Comparison of ENCODE assay signal across 33 cellular contexts in the genomic region with DNA sequence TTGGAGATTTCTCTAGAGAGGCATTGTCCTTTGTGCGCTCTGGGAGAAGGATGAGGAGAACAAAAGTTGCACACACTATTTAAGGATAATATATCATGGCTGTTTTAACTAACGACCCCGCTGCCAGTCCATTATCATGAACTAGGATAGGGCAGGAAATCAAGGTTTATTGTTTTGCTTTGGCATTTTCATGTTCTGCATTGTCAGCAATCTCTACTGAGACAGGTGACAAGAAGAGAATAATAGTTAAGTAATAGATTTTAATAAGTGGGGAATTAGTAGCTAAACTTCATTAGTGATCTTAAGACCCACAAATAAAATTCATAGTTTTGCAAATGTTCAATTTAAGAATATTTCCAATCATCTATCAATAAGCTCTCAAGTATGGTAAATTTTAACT. TPM values are rescaled to one million over a fixed set of nuclear protein-coding genes. Genes with fewer than 3 reads are reported as not detected.
"Had no signal": no experiment of that assay in that cellular context is flagged by ENCODE, and none has a peak within 500 bp of the region (broad histone marks: within the 10 kb centered on the region; RNA-seq: fewer than 3 reads in every experiment).

No MANE protein-coding gene starts in this region.

- H3K4me2 ChIP-seq: smooth muscle cell had no signal

- H3K27me3 ChIP-seq: neutrophil, ovary, spleen, stomach, thyroid gland, tibial nerve, upper lobe of left lung, vagina had no signal

- DNase-seq: naive thymus-derived CD8-positive, alpha-beta T cell; nephron progenitor cell; nucleus accumbens; ovary; psoas muscle; right cardiac atrium; spleen; stimulated activated CD4-positive, alpha-beta T cell treated with anti-CD3 and anti-CD28 coated beads, Interleukin-12 subunit alpha, Interleukin-12 subunit beta, amount 100 ng/mL, for 4 hours; stimulated activated CD4-positive, alpha-beta T cell treated with anti-CD3 and anti-CD28 coated beads, Interleukin-1b, Interleukin-23, amount 100 ng/mL, for 48 hours; stimulated activated CD4-positive, alpha-beta T cell treated with anti-CD3 and anti-CD28 coated beads, Interleukin-4, amount 100 ng/mL, for 1 hour; stimulated activated CD4-positive, alpha-beta T cell treated with anti-CD3 and anti-CD28 coated beads, Interleukin-4, amount 100 ng/mL, for 4 hours; stimulated activated CD8-positive, alpha-beta memory T cell treated with anti-CD3 and anti-CD28 coated beads, Interleukin-4, amount 100 ng/mL, for 48 hours; stimulated activated naive CD4-positive, alpha-beta T cell; stomach; thyroid gland; trophoblast cell had no signal

- H3K9ac ChIP-seq: parathyroid adenoma had no signal

- H3K36me3 ChIP-seq: neutrophil, ovary, spleen, stomach, thoracic aorta, thyroid gland, tibial nerve, upper lobe of left lung, vagina had no signal

- H3K4me1 ChIP-seq: parathyroid adenoma, psoas muscle, thyroid gland, upper lobe of left lung, vagina had no signal

- H2AFZ ChIP-seq: parathyroid adenoma had no signal

- H3K9me3 ChIP-seq: neutrophil, ovary, psoas muscle, spleen, stomach, thoracic aorta, thyroid gland, tibial nerve, upper lobe of left lung, vagina had no signal

- FAIRE-seq: urothelium cell line had no signal

- H3K4me3 ChIP-seq: ovary, psoas muscle, skin epidermis, smooth muscle cell, spleen, stomach, thoracic aorta, thyroid gland, tibial nerve, upper lobe of left lung, vagina had no signal

- H3K79me2 ChIP-seq: parathyroid adenoma had no signal

- H3K27ac ChIP-seq: neutrophil, ovary, parathyroid adenoma, psoas muscle, skin epidermis, spleen, stomach, thoracic aorta, thyroid gland, tibial nerve, upper lobe of left lung, vagina had no signal

- ATAC-seq: naive thymus-derived CD8-positive, alpha-beta T cell; natural killer cell treated with Interleukin-12 subunit alpha and Interleukin-12 subunit beta and Interleukin-15 and Interleukin-18, amount 100 ng/mL, for 72 hours; psoas muscle; right cardiac atrium; sciatic nerve; stimulated activated memory B cell treated with anti-CD40 and anti-IgM and Interleukin-4, amounts not matched to agents 10 μg/mL and 1 μg/mL and 100 μg/mL, for 72 hours had no signal

RNA-seq across cellular contexts. Expression of gene GMNC, which starts 20.6 kb away (rescaled TPM):
- total RNA-seq: naive thymus-derived CD8-positive, alpha-beta T cell; natural killer cell treated with Interleukin-12 subunit alpha and Interleukin-12 subunit beta and Interleukin-15 and Interleukin-18, amount 100 ng/mL, for 72 hours; neural crest cell; omental fat pad; progenitor cell of endocrine pancreas; sciatic nerve; smooth muscle cell; subcutaneous adipose tissue; thoracic aorta; thyroid gland; tibial nerve; ureter had no signal
- polyA plus RNA-seq: naive thymus-derived CD8-positive, alpha-beta T cell; right cardiac atrium; smooth muscle cell; stomach had no signal
